In genomic region chr16:79317026-79317425, GRCh38 we compare ENCODE assay signal across 26 cellular contexts.
"Had no signal": no experiment of that assay in that cellular context is flagged by ENCODE, and none has a peak within 500 bp of the region (broad histone marks: within the 10 kb centered on the region; RNA-seq: fewer than 3 reads in every experiment).

No MANE protein-coding gene starts in this region.

- ATAC-seq: foreskin keratinocyte, heart right ventricle, psoas muscle, SK-N-SH treated with all-trans-retinoic acid at 6 μM for 48 hours, T-helper 17 cell had no signal

- H3K4me1 ChIP-seq: breast epithelium, foreskin keratinocyte, testis, transverse colon had no signal

- H3K36me3 ChIP-seq: breast epithelium, esophagus muscularis mucosa, heart right ventricle, transverse colon, WERI-Rb-1 had no signal

- H3K36me3 Mint-ChIP-seq: mesothelial cell of epicardium had no signal

- H3K4me3 ChIP-seq: breast epithelium, esophagus muscularis mucosa, heart right ventricle, psoas muscle, smooth muscle cell, testis, transverse colon had no signal

- H3K27ac ChIP-seq: breast epithelium, esophagus muscularis mucosa, foreskin keratinocyte, heart right ventricle, parathyroid adenoma, psoas muscle, testis, transverse colon, WERI-Rb-1 had no signal

- H3K27me3 ChIP-seq: breast epithelium, testis, transverse colon had no signal

- DNase-seq: activated CD4-positive, alpha-beta T cell treated with anti-CD3 and anti-CD28 coated beads for 1 hour; activated CD8-positive, alpha-beta memory T cell treated with anti-CD3 and anti-CD28 coated beads, Interleukin-2, amount 50 U/mL, for 48 hours; activated gamma-delta T cell treated with Interleukin-2 at 50 U/mL for 16 hours; activated naive CD4-positive, alpha-beta T cell treated with anti-CD3 and anti-CD28 coated beads, Interleukin-2, amount 50 U/mL, for 16 hours; central memory CD4-positive, alpha-beta T cell; foreskin keratinocyte; heart right ventricle; naive B cell; nucleus accumbens; psoas muscle; stimulated activated CD4-positive, alpha-beta T cell treated with anti-CD3 and anti-CD28 coated beads, Interleukin-1b, Interleukin-23, amount 100 ng/mL, for 48 hours; stimulated activated CD4-positive, alpha-beta T cell treated with anti-CD3 and anti-CD28 coated beads, Interleukin-4, amount 100 ng/mL, for 4 hours; stimulated activated CD8-positive, alpha-beta memory T cell treated with anti-CD3 and anti-CD28 coated beads, Interleukin-4, amount 100 ng/mL, for 48 hours; stimulated activated naive CD4-positive, alpha-beta T cell; T-helper 17 cell; T1000; testis; transverse colon; WERI-Rb-1 had no signal

- H3K4me1 Mint-ChIP-seq: neural crest cell had no signal

- H3K4me3 Mint-ChIP-seq: mesothelial cell of epicardium, naive B cell, neural crest cell had no signal

- H3K9me3 ChIP-seq: breast epithelium, esophagus muscularis mucosa, heart right ventricle, psoas muscle, testis, transverse colon had no signal

- H3K9me3 Mint-ChIP-seq: mesothelial cell of epicardium, naive B cell, neural crest cell had no signal

- H3K27ac Mint-ChIP-seq: mesothelial cell of epicardium, T-helper 17 cell had no signal
